In genomic region chr17:7833795-7834553, GRCh38 we compare ENCODE assay signal across 8 cellular contexts. TPM values are rescaled to one million over a fixed set of nuclear protein-coding genes. Genes with fewer than 3 reads are reported as not detected.
DNase-seq lines count a peak whose midpoint lies in the region; ATAC-seq and TF ChIP-seq lines count a peak whose summit lies in the region.

A gene with protein sequence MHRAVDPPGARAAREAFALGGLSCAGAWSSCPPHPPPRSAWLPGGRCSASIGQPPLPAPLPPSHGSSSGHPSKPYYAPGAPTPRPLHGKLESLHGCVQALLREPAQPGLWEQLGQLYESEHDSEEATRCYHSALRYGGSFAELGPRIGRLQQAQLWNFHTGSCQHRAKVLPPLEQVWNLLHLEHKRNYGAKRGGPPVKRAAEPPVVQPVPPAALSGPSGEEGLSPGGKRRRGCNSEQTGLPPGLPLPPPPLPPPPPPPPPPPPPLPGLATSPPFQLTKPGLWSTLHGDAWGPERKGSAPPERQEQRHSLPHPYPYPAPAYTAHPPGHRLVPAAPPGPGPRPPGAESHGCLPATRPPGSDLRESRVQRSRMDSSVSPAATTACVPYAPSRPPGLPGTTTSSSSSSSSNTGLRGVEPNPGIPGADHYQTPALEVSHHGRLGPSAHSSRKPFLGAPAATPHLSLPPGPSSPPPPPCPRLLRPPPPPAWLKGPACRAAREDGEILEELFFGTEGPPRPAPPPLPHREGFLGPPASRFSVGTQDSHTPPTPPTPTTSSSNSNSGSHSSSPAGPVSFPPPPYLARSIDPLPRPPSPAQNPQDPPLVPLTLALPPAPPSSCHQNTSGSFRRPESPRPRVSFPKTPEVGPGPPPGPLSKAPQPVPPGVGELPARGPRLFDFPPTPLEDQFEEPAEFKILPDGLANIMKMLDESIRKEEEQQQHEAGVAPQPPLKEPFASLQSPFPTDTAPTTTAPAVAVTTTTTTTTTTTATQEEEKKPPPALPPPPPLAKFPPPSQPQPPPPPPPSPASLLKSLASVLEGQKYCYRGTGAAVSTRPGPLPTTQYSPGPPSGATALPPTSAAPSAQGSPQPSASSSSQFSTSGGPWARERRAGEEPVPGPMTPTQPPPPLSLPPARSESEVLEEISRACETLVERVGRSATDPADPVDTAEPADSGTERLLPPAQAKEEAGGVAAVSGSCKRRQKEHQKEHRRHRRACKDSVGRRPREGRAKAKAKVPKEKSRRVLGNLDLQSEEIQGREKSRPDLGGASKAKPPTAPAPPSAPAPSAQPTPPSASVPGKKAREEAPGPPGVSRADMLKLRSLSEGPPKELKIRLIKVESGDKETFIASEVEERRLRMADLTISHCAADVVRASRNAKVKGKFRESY (N-terminal part only) (plus strand): TSS chr17:7834217. CDS start chr17:7845555, 11,338 bp downstream.

- no peaks in the 10 kb centered on the region for H3K36me3 Mint-ChIP-seq in endodermal cell (ENCODE audit: low read depth)

- H4K5ac ChIP-seq in mesendoderm (ENCODE audit: low read length) = no peak within 1 kb of the TSS

- no peaks in the 10 kb centered on the region for H3K9me3 ChIP-seq in OCI-LY3 (ENCODE audit: insufficient read depth, low read length)
- no peaks in the 10 kb centered on the region for H3K9me3 ChIP-seq in endodermal cell (ENCODE audit: control insufficient read depth, low read length)

- H4K20me1 ChIP-seq in OCI-LY3 (ENCODE audit: insufficient read depth, low read length) = peaks cover 6% of the 10 kb centered on the region

- no peak within 1 kb of the TSS for H2BK5ac ChIP-seq in mesendoderm (ENCODE audit: low read length)

- no peak within 1 kb of the TSS for H3K18ac ChIP-seq in mesendoderm (ENCODE audit: low read length)

- H3K27me3 Mint-ChIP-seq in endodermal cell (ENCODE audit: insufficient read depth) = peaks cover 48% of the 10 kb centered on the region

- H2BK15ac ChIP-seq in mesendoderm (replicated peaks; ENCODE audit: low read depth) = no peak within 1 kb of the TSS

- H3K56ac ChIP-seq in mesendoderm (ENCODE audit: low read length) = peak within 1 kb of the TSS; percentile 90

- H3K4me2 ChIP-seq in OCI-LY3 (ENCODE audit: low read length) (peak within 1 kb of the TSS; percentile 93), mesendoderm (ENCODE audit: low read length) (peak within 1 kb of the TSS; percentile 99)

- ATAC-seq in GM19397 (IDR thresholded peaks at IDR 0.05; ENCODE audit: unreplicated experiment) = peak; percentile 38

- CTCF ChIA-PET in BJ (lab: Yijun Ruan, JAX) = interaction anchor here (0.7 to 3.4 kb wide), 25 partner anchors 9 to 225 kb away, joined by 3 to 26 read pairs (median 4); partner anchors contain the start of gene NAA38

- H3K9me3 Mint-ChIP-seq in endodermal cell = no peaks in the 10 kb centered on the region

- H3K27me3 ChIP-seq in BJ (ENCODE audit: control insufficient read depth, insufficient read depth, low read length) (peaks cover 6% of the 10 kb centered on the region), OCI-LY3 (ENCODE audit: low read depth, low read length) (no peaks in the 10 kb centered on the region), endodermal cell (ENCODE audit: control insufficient read depth, insufficient read depth, low read length, poor library complexity, severe bottlenecking) (peaks cover 31% of the 10 kb centered on the region), mesendoderm (ENCODE audit: insufficient read depth, low read length, poor library complexity) (no peaks in the 10 kb centered on the region)

- peak within 1 kb of the TSS; percentile 93 for H3K4me3 Mint-ChIP-seq in endodermal cell

- H3K9ac ChIP-seq in OCI-LY3 (ENCODE audit: low read length) (peak within 1 kb of the TSS; percentile 75), endodermal cell (ENCODE audit: extremely low read depth, low read length, poor library complexity, severe bottlenecking) (peak within 1 kb of the TSS; percentile 97), mesendoderm (ENCODE audit: low read length) (peak within 1 kb of the TSS; percentile 65)

- H3K4me3 ChIP-seq in BJ (ENCODE audit: low read depth, low read length) (peak within 1 kb of the TSS; percentile 85), OCI-LY3 (ENCODE audit: low read length) (peak within 1 kb of the TSS; percentile 97), endodermal cell (ENCODE audit: low read length) (peak within 1 kb of the TSS; percentile 85), mesendoderm (ENCODE audit: low read length) (peak within 1 kb of the TSS; percentile 39)

- no peak for TF ChIP-seq CTCF in BJ (IDR thresholded peaks at IDR 0.05; ENCODE audit: insufficient read depth, low read depth, low read length)
- TF ChIP-seq CTCF in OCI-LY3 (IDR thresholded peaks at IDR 0.05; ENCODE audit: low read depth, low read length) = no peak
- TF ChIP-seq CTCF in endodermal cell (conservative IDR thresholded peaks at IDR 0.05) = no peak

- H3K79me2 ChIP-seq in OCI-LY3 (ENCODE audit: low read length) = peaks cover 28% of the 10 kb centered on the region
- H3K79me2 ChIP-seq in mesendoderm (ENCODE audit: control insufficient read depth, insufficient read depth, low read length) = no peaks in the 10 kb centered on the region

- H3K4me1 ChIP-seq in OCI-LY3 (ENCODE audit: low read length) (peaks cover 21% of the 10 kb centered on the region), endodermal cell (ENCODE audit: control insufficient read depth, insufficient read depth, low read length) (peaks cover 4% of the 10 kb centered on the region), mesendoderm (ENCODE audit: control insufficient read depth, low read depth, low read length) (peaks cover 6% of the 10 kb centered on the region)

- H2AFZ ChIP-seq in OCI-LY3 (ENCODE audit: low read depth, low read length) = 0 out of 2 replicates have a peak within 1 kb of the TSS, but pooled peaks have one; percentile 36

- H3K4me1 Mint-ChIP-seq in endodermal cell = peaks cover 24% of the 10 kb centered on the region

- H3K23ac ChIP-seq in mesendoderm (ENCODE audit: low read length) = no peak within 1 kb of the TSS

- no peak within 1 kb of the TSS for H2BK120ac ChIP-seq in mesendoderm (ENCODE audit: low read depth, low read length)

- POLR2A ChIA-PET in BJ (lab: Charles Lee) = no interaction called here

- no peak within 1 kb of the TSS for H3K4ac ChIP-seq in mesendoderm (ENCODE audit: low read depth, low read length)

- H4K8ac ChIP-seq in mesendoderm (ENCODE audit: low read depth, low read length) = no peak within 1 kb of the TSS

- H3K79me1 ChIP-seq in mesendoderm (ENCODE audit: low read length) = no peaks in the 10 kb centered on the region

- no peaks in the 10 kb centered on the region for H3K36me3 ChIP-seq in BJ (ENCODE audit: control insufficient read depth, insufficient read depth, low read length)
- H3K36me3 ChIP-seq in OCI-LY3 (replicated peaks; ENCODE audit: low read depth, low read length) = no peaks in the 10 kb centered on the region
- H3K36me3 ChIP-seq in endodermal cell (ENCODE audit: control insufficient read depth, insufficient read depth, low read length) = no peaks in the 10 kb centered on the region
- H3K36me3 ChIP-seq in mesendoderm (ENCODE audit: control insufficient read depth, insufficient read depth, low read length) = no peaks in the 10 kb centered on the region

- WGBS in endodermal cell (ENCODE audit: insufficient coverage in 1 of 2, insufficient read length in 1 of 2), 2 experiments = 1 to 4% methylated on average over 11 to 49 of the region's 49 CpGs
- no CpG with 5 or more reads among the region's 49 CpGs for WGBS in mesendoderm (ENCODE audit: extremely low coverage, insufficient coverage, low lambda C conversion rate)

- peak within 1 kb of the TSS; percentile 99 for H3K27ac Mint-ChIP-seq in endodermal cell

- H3K27ac ChIP-seq in OCI-LY3 (ENCODE audit: low read length) = peak within 1 kb of the TSS; percentile 90
- H3K27ac ChIP-seq in endodermal cell (ENCODE audit: low read depth, low read length) = peak within 1 kb of the TSS; percentile 97
- H3K27ac ChIP-seq in mesendoderm (ENCODE audit: low read depth, low read length) = peak within 1 kb of the TSS; percentile 72

- DNase-seq in BJ (ENCODE audit: low read depth) (no peak), HT-29 (ENCODE audit: low spot score) (peak; percentile 86), endodermal cell (peak; percentile 98), mesendoderm (peak; percentile 94)
- DNase-seq in activated CD8-positive, alpha-beta memory T cell treated with anti-CD3 and anti-CD28 coated beads, Interleukin-2, amount 50 U/mL, for 48 hours = peak; percentile 88
- DNase-seq in stimulated activated CD8-positive, alpha-beta memory T cell treated with anti-CD3 and anti-CD28 coated beads, Interleukin-12 subunit alpha, Interleukin-12 subunit beta, amount 100 ng/mL, for 24 hours (ENCODE audit: extremely low read depth) = peak; percentile 69

- no peak within 1 kb of the TSS for H2AK5ac ChIP-seq in mesendoderm (ENCODE audit: low read length)

RNA-seq across cellular contexts. Expression of the gene that starts here (rescaled TPM):
- polyA plus RNA-seq in BJ (2011; rRNA removed) = 0.91 and 1.2 TPM in 2 replicates
- polyA minus RNA-seq in BJ (2011; rRNA and poly(A)+ RNA removed) = 5.0 and 9.0 TPM in 2 replicates
- total RNA-seq in HT-29 (2014; rRNA removed; shearing (Covaris generic)) = 5.3 and 17.6 TPM in 2 replicates
- total RNA-seq in endodermal cell = 10 to 100 TPM; 53.3 to 60.3 TPM
- polyA plus RNA-seq in endodermal cell (2013, experiment 1 of 2) = 44.5 TPM
- 40.5 TPM for polyA plus RNA-seq in endodermal cell (2013, experiment 2 of 2)
- 1.9 TPM for polyA plus RNA-seq in mesendoderm (2013, experiment 1 of 2)
- 1.8 TPM for polyA plus RNA-seq in mesendoderm (2013, experiment 2 of 2)

Comparison
In these comparisons a context has a peak if more than half of its experiments do, and no peak if none do; other contexts are left out.
1. H3K4me3 ChIP-seq: peak in every context shown above with its lines; median percentile 97 in OCI-LY3; 85 in BJ; 85 in endodermal cell; 39 in mesendoderm.